In genomic region chr15:83449250-83449671, GRCh38 we compare ENCODE assay signal across 32 cellular contexts. TPM values are rescaled to one million over a fixed set of nuclear protein-coding genes. Genes with fewer than 3 reads are reported as not detected.
DNase-seq lines count a peak whose midpoint lies in the region; ATAC-seq and TF ChIP-seq lines count a peak whose summit lies in the region.
"Had no signal": no experiment of that assay in that cellular context is flagged by ENCODE, and none has a peak within 500 bp of the region (broad histone marks: within the 10 kb centered on the region; RNA-seq: fewer than 3 reads in every experiment).

No MANE protein-coding gene starts in this region.

- H3K4me3 ChIP-seq in dorsolateral prefrontal cortex (peak overlapping the region in 58 of 59 donors; percentile 36 to 96 (median 82)), upper lobe of right lung (no peak overlapping the region), thyroid gland (replicated peaks in 1 of 3) (no peak overlapping the region)
- H3K4me3 ChIP-seq: breast epithelium, coronary artery, ovary, PC-9, right atrium auricular region had no signal

- H3K9me3 ChIP-seq in upper lobe of right lung, result no peaks in the 10 kb centered on the region
- H3K9me3 ChIP-seq in thyroid gland, result no peaks in the 10 kb centered on the region
- H3K9me3 ChIP-seq: breast epithelium, ovary, right atrium auricular region had no signal

- H3K9me3 Mint-ChIP-seq in nephron, result peaks cover 4% of the 10 kb centered on the region
- H3K9me3 Mint-ChIP-seq: activated B cell treated with CpG ODN at 0.5 μM for 24 hours; activated naive CD4-positive, alpha-beta T cell treated with anti-CD3 and anti-CD28 coated beads, Interleukin-2, amount 10 ng/mL, durations not matched to agents 7 days and 5 days; effector memory CD8-positive, alpha-beta T cell had no signal

- H3K27me3 Mint-ChIP-seq in nephron (ENCODE audit: low read depth), result peaks cover 43% of the 10 kb centered on the region

- H3K27ac Mint-ChIP-seq in nephron, result no peak overlapping the region
- H3K27ac Mint-ChIP-seq: activated B cell treated with CpG ODN at 0.5 μM for 24 hours; activated naive CD4-positive, alpha-beta T cell treated with anti-CD3 and anti-CD28 coated beads, Interleukin-2, amount 10 ng/mL, durations not matched to agents 7 days and 5 days; CD4-positive, CD25-positive, alpha-beta regulatory T cell; effector memory CD8-positive, alpha-beta T cell; IgD-negative memory B cell; naive thymus-derived CD4-positive, alpha-beta T cell had no signal

- TF ChIP-seq CTCF in dorsolateral prefrontal cortex (IDR thresholded peaks at IDR 0.05 in 54 of 56, conservative IDR thresholded peaks at IDR 0.05 in 2 of 56; ENCODE audit: low read depth in 1 of 56, partially characterized antibody in 56 of 56) (peak in 13 of 56 donors; percentile 6 to 39 (median 16)), nephron (IDR thresholded peaks at IDR 0.05; ENCODE audit: unreplicated experiment in 3 of 3) (no peak), upper lobe of right lung (IDR thresholded peaks at IDR 0.05) (no peak), thyroid gland (IDR thresholded peaks at IDR 0.05) (no peak)

- H3K27me3 ChIP-seq in dorsolateral prefrontal cortex (peaks cover 0 to 7% (median 0%) of the 10 kb centered on the region in 45 donors), upper lobe of right lung (peaks cover 41% of the 10 kb centered on the region), thyroid gland (peaks cover 5% of the 10 kb centered on the region)
- H3K27me3 ChIP-seq: breast epithelium, ovary, right atrium auricular region had no signal

- peak overlapping the region; percentile 23 to 74 (median 66) for H3K4me3 Mint-ChIP-seq in nephron
- H3K4me3 Mint-ChIP-seq: activated B cell treated with CpG ODN at 0.5 μM for 24 hours; CD4-positive, CD25-positive, alpha-beta regulatory T cell; effector memory CD8-positive, alpha-beta T cell had no signal

- DNase-seq in DMS 273 (lab: John Stamatoyannopoulos, UW; ENCODE audit: unreplicated experiment) (peak; percentile 4), DMS 273 treated with DMSO at 0.1 percent for 48 hours (lab: John Stamatoyannopoulos, UW) (no peak), dorsolateral prefrontal cortex (peak in 5 of 10 donors; percentile 37 to 52 (median 43)), upper lobe of right lung (no peak), thyroid gland (no peak), mucosa of gallbladder (ENCODE audit: low spot score) (no peak)
- DNase-seq: activated B cell treated with CpG ODN at 0.5 μM for 24 hours; activated CD4-positive, alpha-beta T cell treated with anti-CD3 and anti-CD28 coated beads, Interleukin-2, amount 50 U/mL, for 4 hours; activated naive CD4-positive, alpha-beta T cell treated with anti-CD3 and anti-CD28 coated beads, Interleukin-2, amount 10 ng/mL, durations not matched to agents 7 days and 5 days; amniotic stem cell; CD4-positive, CD25-positive, alpha-beta regulatory T cell; effector memory CD8-positive, alpha-beta T cell; erythroblast; left cardiac atrium; mesenchymal stem cell; naive thymus-derived CD4-positive, alpha-beta T cell; NCI-H1048; NCI-H1694 treated with DMSO at 0.1 percent for 48 hours; NCI-H2171; NCI-H524; ovary; PC-9; stimulated activated CD4-positive, alpha-beta T cell treated with anti-CD3 and anti-CD28 coated beads, Interleukin-2, amount 100 ng/mL, for 24 hours; T-helper 9 cell had no signal

- intact Hi-C loops in dorsolateral prefrontal cortex (cut with DNase I) (loop anchor here (5.0 to 10.0 kb wide), 3 partner anchors 63 to 588 kb away; no protein-coding TSS in a partner anchor), upper lobe of right lung (cut with DNase I) (no loop called here), thyroid gland (cut with DNase I) (no loop called here)

- ATAC-seq in upper lobe of right lung, result peak; percentile 26
- no peak for ATAC-seq in GM21723 (IDR thresholded peaks at IDR 0.05; ENCODE audit: unreplicated experiment)
- ATAC-seq: effector memory CD8-positive, alpha-beta T cell; naive thymus-derived CD4-positive, alpha-beta T cell; Right ventricle myocardium inferior had no signal

- no peaks in the 10 kb centered on the region for H3K36me3 Mint-ChIP-seq in nephron (ENCODE audit: low read depth)
- H3K36me3 Mint-ChIP-seq: activated naive CD4-positive, alpha-beta T cell treated with anti-CD3 and anti-CD28 coated beads, Interleukin-2, amount 10 ng/mL, durations not matched to agents 7 days and 5 days; CD4-positive, CD25-positive, alpha-beta regulatory T cell; naive thymus-derived CD4-positive, alpha-beta T cell had no signal

- H3K4me1 Mint-ChIP-seq in nephron, result peaks cover 6% of the 10 kb centered on the region

- H3K4me1 ChIP-seq in upper lobe of right lung (peaks cover 11% of the 10 kb centered on the region), thyroid gland (peaks cover 7 to 11% of the 10 kb centered on the region in 2 donors)
- H3K4me1 ChIP-seq: breast epithelium had no signal

- TF ChIP-seq POLR2A in thyroid gland (IDR thresholded peaks at IDR 0.05), result no peak

- WGBS in thyroid gland, 2 donors, result 48 to 51% methylated on average over 3 of the region's 3 CpGs

- peak overlapping the region in 55 of 59 donors; percentile 16 to 97 (median 73) for H3K27ac ChIP-seq in dorsolateral prefrontal cortex
- H3K27ac ChIP-seq in upper lobe of right lung, result no peak overlapping the region
- no peak overlapping the region for H3K27ac ChIP-seq in thyroid gland
- H3K27ac ChIP-seq: 22Rv1, breast epithelium, coronary artery, ovary, PC-9, right atrium auricular region had no signal

- H3K36me3 ChIP-seq in upper lobe of right lung (no peaks in the 10 kb centered on the region), thyroid gland (no peaks in the 10 kb centered on the region)
- H3K36me3 ChIP-seq: breast epithelium, ovary, right atrium auricular region had no signal

RNA-seq across cellular contexts. Expression of gene SH3GL3, which starts 2.1 kb away (rescaled TPM):
- total RNA-seq in dorsolateral prefrontal cortex (100 to 1,000 TPM in 36 of 120 experiments, 10 to 100 TPM in 84; 52.3 to 210 (median 91.0) TPM), upper lobe of right lung (3.4 TPM), thyroid gland (under 1 TPM in 1 of 4 donors, not detected in 3; 0.40 TPM), mucosa of gallbladder (not detected)
- total RNA-seq: activated B cell treated with CpG ODN at 0.5 μM for 24 hours; breast epithelium; CD4-positive, CD25-positive, alpha-beta regulatory T cell; naive thymus-derived CD4-positive, alpha-beta T cell; Right ventricle myocardium inferior had no signal

Comparison
In these comparisons a context has a peak if more than half of its experiments do, and no peak if none do; other contexts are left out.
1. H3K27ac ChIP-seq: peak in dorsolateral prefrontal cortex (55 of 59); none in upper lobe of right lung (single experiment) and thyroid gland (0 of 3).
2. H3K4me3 ChIP-seq: peak in dorsolateral prefrontal cortex (58 of 59); none in upper lobe of right lung (single experiment) and thyroid gland (0 of 3).
3. RNA of gene SH3GL3, which starts 2.1 kb away (total RNA-seq): 52.3 to 210 TPM in dorsolateral prefrontal cortex; 3.4 TPM in upper lobe of right lung (single experiment), 0.40 TPM in thyroid gland and not detected in mucosa of gallbladder (single experiment); every median in the first group is over 10 times any median in the second.
4. intact Hi-C loops: an anchor here in dorsolateral prefrontal cortex (5.0 to 10.0 kb wide); none called in upper lobe of right lung and thyroid gland.